In genomic region chr7:2985866-2986265, GRCh38 we compare ENCODE assay signal across 25 cellular contexts. TPM values are rescaled to one million over a fixed set of nuclear protein-coding genes. Genes with fewer than 3 reads are reported as not detected.
A peak's percentile ranks its signal among the peaks of the same experiment; 100 is the strongest.
DNase-seq lines count a peak whose midpoint lies in the region; ATAC-seq, FAIRE-seq and TF ChIP-seq lines count a peak whose summit lies in the region.
"Had no signal": no experiment of that assay in that cellular context is flagged by ENCODE, and none has a peak within 500 bp of the region (broad histone marks: within the 10 kb centered on the region; RNA-seq: fewer than 3 reads in every experiment).

No MANE protein-coding gene starts in this region.

- DNase-seq in cardiac septum (ENCODE audit: low spot score), result peak; percentile 22
- no peak for DNase-seq in left ventricle myocardium superior
- DNase-seq in HTR-8/SVneo (ENCODE audit: insufficient read length, low spot score), result no peak
- DNase-seq in immature natural killer cell, result no peak
- no peak for DNase-seq in urothelium cell line (ENCODE audit: low spot score)
- DNase-seq in NAMALWA (ENCODE audit: low spot score), result no peak
- no peak for DNase-seq in type B pancreatic cell (ENCODE audit: extremely low spot score, unreplicated experiment)
- DNase-seq in midbrain (lab: John Stamatoyannopoulos, UW), result no peak
- DNase-seq: activated CD4-positive, alpha-beta T cell treated with anti-CD3 and anti-CD28 coated beads for 4 hours; activated gamma-delta T cell treated with Interleukin-2 at 50 U/mL for 16 hours; COR-L47; effector memory CD4-positive, alpha-beta T cell; hypothalamus; left colon; mammary epithelial cell; NCI-H1048; NCI-H1694 treated with DMSO at 0.1 percent for 48 hours; NCI-H2171; NCI-H82; SIG-M5; stimulated activated CD4-positive, alpha-beta T cell treated with anti-CD3 and anti-CD28 coated beads, Interleukin-2, amount 100 ng/mL, for 48 hours; thyroid gland had no signal

- H3K9me3 Mint-ChIP-seq in immature natural killer cell (no peaks in the 10 kb centered on the region), type B pancreatic cell (peaks cover 5% of the 10 kb centered on the region)

- peaks cover 2 to 7% (median 5%) of the 10 kb centered on the region in 3 donors for H3K27me3 Mint-ChIP-seq in immature natural killer cell (ENCODE audit: low read depth in 3 of 3)
- H3K27me3 Mint-ChIP-seq in type B pancreatic cell, result no peaks in the 10 kb centered on the region

- FAIRE-seq in HTR-8/SVneo (lab: Jason Lieb, UNC), result peak; percentile 60
- FAIRE-seq in urothelium cell line (lab: Jason Lieb, UNC), result peak; percentile 88
- FAIRE-seq: colon had no signal

- H3K4me1 Mint-ChIP-seq in immature natural killer cell, result peaks cover 85 to 98% of the 10 kb centered on the region in 2 donors
- no peaks in the 10 kb centered on the region for H3K4me1 Mint-ChIP-seq in type B pancreatic cell (ENCODE audit: unreplicated experiment)

- H3K4me3 Mint-ChIP-seq in immature natural killer cell (peak overlapping the region in 1 of 5 donors; percentile 5), type B pancreatic cell (no peak overlapping the region)

- peaks cover 0 to 12% (median 4%) of the 10 kb centered on the region in 3 donors for H3K36me3 Mint-ChIP-seq in immature natural killer cell
- peaks cover 3% of the 10 kb centered on the region for H3K36me3 Mint-ChIP-seq in type B pancreatic cell

- no peak for TF ChIP-seq CTCF in type B pancreatic cell (conservative IDR thresholded peaks at IDR 0.05)

- no peak for ATAC-seq in left ventricle myocardium superior
- ATAC-seq: HCT116, left colon, sciatic nerve had no signal

- H3K27ac Mint-ChIP-seq in immature natural killer cell (peak overlapping the region; percentile 84 to 99 (median 94)), type B pancreatic cell (no peak overlapping the region)

- intact Hi-C loops in cardiac septum (cut with DNase I), result no loop called here
- intact Hi-C loops in left ventricle myocardium superior (cut with micrococcal nuclease), result no loop called here

RNA-seq across cellular contexts. Expression of gene CARD11, which starts 57.8 kb away (rescaled TPM):
- total RNA-seq in cardiac septum (0.32 TPM), left ventricle myocardium superior (0.37 TPM), type B pancreatic cell (ENCODE audit: low replicate concordance) (11.6 and 43.1 TPM in 2 replicates)
- polyA plus RNA-seq in immature natural killer cell, result 10 to 100 TPM in 2 of 3 donors, 1 to 10 TPM in 1; 3.3 to 76.5 (median 18.7) TPM
